ENCODE assay signal across 16 cellular contexts in genomic region chr4:88109123-88109864, GRCh38.
"Had no signal": no experiment of that assay in that cellular context is flagged by ENCODE, and none has a peak within 500 bp of the region (broad histone marks: within the 10 kb centered on the region; RNA-seq: fewer than 3 reads in every experiment).

No MANE protein-coding gene starts in this region.

- DNase-seq: activated naive CD4-positive, alpha-beta T cell; activated naive CD8-positive, alpha-beta T cell treated with anti-CD3 and anti-CD28 coated beads, Interleukin-2, amount 10 ng/mL, durations not matched to agents 7 days and 5 days; anterior cingulate cortex; cerebellar nuclear complex; dermis blood vessel endothelial cell; erythroblast; hippocampal formation; left ventricle myocardium inferior; natural killer cell; right cardiac atrium; upper lobe of left lung had no signal

- FAIRE-seq: keratinocyte had no signal

- H3K27ac ChIP-seq: left ventricle myocardium inferior, prostate gland, suprapubic skin, upper lobe of left lung had no signal

- H3K4me1 ChIP-seq: prostate gland had no signal

- H3K27me3 ChIP-seq: suprapubic skin, upper lobe of left lung had no signal

- ATAC-seq: activated CD4-positive, CD25-positive, alpha-beta regulatory T cell treated with anti-CD3 and anti-CD28 coated beads, Interleukin-2, amount 50 U/mL, for 24 hours; natural killer cell; right cardiac atrium had no signal

- H3K4me3 ChIP-seq: left ventricle myocardium inferior, prostate gland, smooth muscle cell, suprapubic skin, upper lobe of left lung had no signal

- H3K36me3 ChIP-seq: left ventricle myocardium inferior, prostate gland, suprapubic skin, upper lobe of left lung had no signal

- H3K9me3 ChIP-seq: left ventricle myocardium inferior, prostate gland, suprapubic skin, upper lobe of left lung had no signal
